9 cellular contexts compared by ENCODE assay signal in genomic region chr6:18242062-18242851, GRCh38. TPM values are rescaled to one million over a fixed set of nuclear protein-coding genes. Genes with fewer than 3 reads are reported as not detected.
DNase-seq lines count a peak whose midpoint lies in the region; ATAC-seq and TF ChIP-seq lines count a peak whose summit lies in the region.
"Had no signal": no experiment of that assay in that cellular context is flagged by ENCODE, and none has a peak within 500 bp of the region (broad histone marks: within the 10 kb centered on the region; RNA-seq: fewer than 3 reads in every experiment).

No MANE protein-coding gene starts in this region.

- H3K36me3 Mint-ChIP-seq in MCF 10A (ENCODE audit: insufficient read depth, unreplicated experiment), result peaks cover 73% of the 10 kb centered on the region

- DNase-seq in MCF 10A (ENCODE audit: unreplicated experiment) (peak; percentile 88), breast epithelium (ENCODE audit: low spot score in 2 of 2) (no peak), WERI-Rb-1 (no peak), fibroblast of peridontal ligament (ENCODE audit: extremely low read depth) (peak; percentile 84), vagina (ENCODE audit: extremely low spot score in 2 of 2) (no peak), SHP77 treated with DMSO at 0.1 percent for 48 hours (lab: John Stamatoyannopoulos, UW) (no peak)
- DNase-seq in stimulated activated naive CD4-positive, alpha-beta T cell (lab: John Stamatoyannopoulos, UW), result no peak
- DNase-seq: transverse colon had no signal

- ATAC-seq in GM18520 (IDR thresholded peaks at IDR 0.05; ENCODE audit: unreplicated experiment), result no peak

- no peak overlapping the region for H3K4me3 Mint-ChIP-seq in MCF 10A (ENCODE audit: unreplicated experiment)

- H3K27me3 Mint-ChIP-seq in MCF 10A (ENCODE audit: insufficient read depth, unreplicated experiment), result no peaks in the 10 kb centered on the region

- H3K27ac ChIP-seq in breast epithelium, result no peak overlapping the region
- peak overlapping the region; percentile 11; the same call in 1 of the 2 replicates for H3K27ac ChIP-seq in WERI-Rb-1
- H3K27ac ChIP-seq in vagina, result peak overlapping the region; percentile 18

- BruUV-seq in MCF 10A (replicated peaks; lab: Mats Ljungman, UMichigan), result no TSS peak

- intact Hi-C loops in MCF 10A (cut with micrococcal nuclease) (no loop called here), breast epithelium (cut with DNase I; ENCODE audit: low total_unique reads) (no loop called here), vagina (cut with DNase I) (no loop called here)

- TF ChIP-seq CTCF in MCF 10A (IDR thresholded peaks at IDR 0.05; ENCODE audit: unreplicated experiment), result no peak
- TF ChIP-seq CTCF in breast epithelium (IDR thresholded peaks at IDR 0.05), result no peak
- no peak for TF ChIP-seq CTCF in WERI-Rb-1 (IDR thresholded peaks at IDR 0.05; ENCODE audit: low read depth, low read length)
- no peak for TF ChIP-seq CTCF in vagina (IDR thresholded peaks at IDR 0.05)

- peak overlapping the region; percentile 93 for H3K27ac Mint-ChIP-seq in MCF 10A (ENCODE audit: low read depth, unreplicated experiment)

- no peaks in the 10 kb centered on the region for H3K9me3 ChIP-seq in breast epithelium
- H3K9me3 ChIP-seq in WERI-Rb-1 (ENCODE audit: severe bottlenecking), result no peaks in the 10 kb centered on the region
- H3K9me3 ChIP-seq in vagina, result no peaks in the 10 kb centered on the region
- H3K9me3 ChIP-seq: transverse colon had no signal

- no peaks in the 10 kb centered on the region for H3K36me3 ChIP-seq in breast epithelium
- peaks cover 99% of the 10 kb centered on the region for H3K36me3 ChIP-seq in WERI-Rb-1
- H3K36me3 ChIP-seq in vagina, result peaks cover 0 to 12% of the 10 kb centered on the region in 2 donors
- H3K36me3 ChIP-seq: transverse colon had no signal

- peaks cover 23% of the 10 kb centered on the region for H3K4me1 Mint-ChIP-seq in MCF 10A (ENCODE audit: insufficient read depth, unreplicated experiment)

- POLR2A ChIA-PET in MCF 10A (lab: Yijun Ruan, JAX), result interaction anchor here (0.7 to 4.2 kb wide), 15 partner anchors 8 to 771 kb away, joined by 3 to 40 read pairs (median 5); partner anchors contain the start of genes DEK, KDM1B, RNF144B and TPMT

- TF ChIP-seq POLR2A in breast epithelium (IDR thresholded peaks at IDR 0.05), result no peak
- no peak for TF ChIP-seq POLR2A in vagina (IDR thresholded peaks at IDR 0.05)

- no peak overlapping the region for H3K4me3 ChIP-seq in breast epithelium
- H3K4me3 ChIP-seq in WERI-Rb-1 (ENCODE audit: low read depth, low read length), result no peak overlapping the region
- H3K4me3 ChIP-seq in vagina, result no peak overlapping the region
- H3K4me3 ChIP-seq: transverse colon had no signal

- H3K27me3 ChIP-seq in breast epithelium, result no peaks in the 10 kb centered on the region
- H3K27me3 ChIP-seq in WERI-Rb-1 (ENCODE audit: insufficient read depth, low read depth, severe bottlenecking), result no peaks in the 10 kb centered on the region
- no peaks in the 10 kb centered on the region for H3K27me3 ChIP-seq in vagina
- H3K27me3 ChIP-seq: transverse colon had no signal

- H3K4me1 ChIP-seq in breast epithelium (no peaks in the 10 kb centered on the region), vagina (peaks cover 38% of the 10 kb centered on the region)

- H3K9me3 Mint-ChIP-seq in MCF 10A (ENCODE audit: unreplicated experiment), result peaks cover 5% of the 10 kb centered on the region

- CTCF ChIA-PET in MCF 10A (lab: Yijun Ruan, JAX), result interaction anchor here (0.6 kb wide), 1 partner anchor 64 kb away, joined by 3 read pairs; no protein-coding TSS in a partner anchor

RNA-seq across cellular contexts. Expression of gene DEK, which starts 22.1 kb away (rescaled TPM):
- total RNA-seq in MCF 10A (2022) (118 and 148 TPM in 2 replicates), breast epithelium (100 to 1,000 TPM; 107 to 162 (median 125) TPM), vagina (121 TPM)

Comparison
In these comparisons a context has a peak if more than half of its experiments do, and no peak if none do; other contexts are left out.
1. DNase-seq: peak in MCF 10A (single experiment) and fibroblast of peridontal ligament (single experiment); none in breast epithelium (0 of 2), WERI-Rb-1 (single experiment), vagina (0 of 2), SHP77 treated with DMSO at 0.1 percent for 48 hours (single experiment) and stimulated activated naive CD4-positive, alpha-beta T cell (0 of 6).
2. H3K27ac ChIP-seq: peak in WERI-Rb-1 (single experiment) and vagina (single experiment); none in breast epithelium (0 of 2).